In genomic region chr7:111676167-111676566, GRCh38 we compare ENCODE assay signal across 9 cellular contexts.
"Had no signal": no experiment of that assay in that cellular context is flagged by ENCODE, and none has a peak within 500 bp of the region (broad histone marks: within the 10 kb centered on the region; RNA-seq: fewer than 3 reads in every experiment).

No MANE protein-coding gene starts in this region.

- H3K9me3 Mint-ChIP-seq: GM23338, H9 had no signal

- H3K4me3 ChIP-seq: GM23338 had no signal

- H3K4me2 ChIP-seq: GM23338, KMS-11 had no signal

- DNase-seq: H9, HCEC 1CT, IMR-90, KBM-7 had no signal

- H3K27ac Mint-ChIP-seq: GM23338, H9 had no signal

- ATAC-seq: GM23338 had no signal

- H3K4me3 Mint-ChIP-seq: GM23338, H9 had no signal

- H3K9ac ChIP-seq: KMS-11 had no signal

- FAIRE-seq: H1, H54, HTR-8/SVneo had no signal

- H3K27ac ChIP-seq: KMS-11 had no signal

- H2AFZ ChIP-seq: GM23338 had no signal
